Comparison of ENCODE assay signal across 2 cellular contexts in the genomic region with DNA sequence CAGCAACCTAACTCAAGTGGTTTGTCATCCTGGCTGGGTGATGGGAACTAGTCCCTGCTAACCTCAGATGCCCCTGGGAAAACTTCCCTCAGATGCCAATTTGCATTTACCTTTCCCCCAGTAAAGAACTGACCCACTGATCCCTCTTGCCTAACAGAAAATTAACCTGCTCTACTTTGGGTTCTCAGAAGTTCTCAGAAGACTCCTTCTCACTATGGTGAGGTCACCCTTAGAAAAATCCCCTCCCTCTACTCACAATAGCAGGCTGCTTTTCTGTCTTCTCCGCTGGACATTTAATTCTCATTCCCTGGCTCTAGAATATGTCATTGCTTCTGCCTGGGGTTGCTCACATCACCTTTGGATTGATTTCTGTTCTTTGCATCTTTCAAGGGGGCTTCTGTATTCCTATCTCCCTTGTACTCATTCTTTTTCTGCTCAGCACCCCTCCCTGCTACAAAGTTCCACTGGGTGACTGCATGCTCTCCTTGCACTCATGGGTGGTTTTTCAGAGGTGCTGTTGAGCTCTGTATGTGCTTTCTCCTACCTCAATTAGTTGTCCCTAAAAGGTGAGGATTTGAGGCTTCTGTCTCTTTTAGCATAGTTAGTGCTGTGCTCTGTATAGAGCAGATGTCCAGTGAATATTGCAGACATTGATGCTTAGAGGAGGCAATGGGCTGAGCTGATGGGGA.
TF ChIP-seq lines count a peak whose summit lies in the region.

No MANE protein-coding gene starts in this region.

TF ChIP-seq in GM12878, 131 proteins besides CTCF, POLR2A, EP300 and RAD21 (continues in another document):
- TF ChIP-seq RCOR1 (conservative IDR thresholded peaks at IDR 0.05; ENCODE audit: low read depth, low read length) = no peak
- no peak for TF ChIP-seq NFXL1 (IDR thresholded peaks at IDR 0.05; ENCODE audit: borderline replicate concordance)
- no peak for TF ChIP-seq KAT2A (conservative IDR thresholded peaks at IDR 0.05; ENCODE audit: control insufficient read depth, low read depth, low read length)
- peak; percentile 95 for TF ChIP-seq POU2F2 (IDR thresholded peaks at IDR 0.05; ENCODE audit: borderline replicate concordance, low read depth, low read length)
- peak; percentile 85 for TF ChIP-seq NFIC (IDR thresholded peaks at IDR 0.05; ENCODE audit: low read depth, low read length)
- TF ChIP-seq NRF1 (conservative IDR thresholded peaks at IDR 0.05; ENCODE audit: low read depth, low read length) = no peak
- TF ChIP-seq BACH1 (IDR thresholded peaks at IDR 0.05; ENCODE audit: borderline replicate concordance) = peak; percentile 30; the same call in 1 of the 2 replicates
- peak; percentile 68 to 73 for TF ChIP-seq IKZF2 (IDR thresholded peaks at IDR 0.05)
- TF ChIP-seq, protein P1, sequence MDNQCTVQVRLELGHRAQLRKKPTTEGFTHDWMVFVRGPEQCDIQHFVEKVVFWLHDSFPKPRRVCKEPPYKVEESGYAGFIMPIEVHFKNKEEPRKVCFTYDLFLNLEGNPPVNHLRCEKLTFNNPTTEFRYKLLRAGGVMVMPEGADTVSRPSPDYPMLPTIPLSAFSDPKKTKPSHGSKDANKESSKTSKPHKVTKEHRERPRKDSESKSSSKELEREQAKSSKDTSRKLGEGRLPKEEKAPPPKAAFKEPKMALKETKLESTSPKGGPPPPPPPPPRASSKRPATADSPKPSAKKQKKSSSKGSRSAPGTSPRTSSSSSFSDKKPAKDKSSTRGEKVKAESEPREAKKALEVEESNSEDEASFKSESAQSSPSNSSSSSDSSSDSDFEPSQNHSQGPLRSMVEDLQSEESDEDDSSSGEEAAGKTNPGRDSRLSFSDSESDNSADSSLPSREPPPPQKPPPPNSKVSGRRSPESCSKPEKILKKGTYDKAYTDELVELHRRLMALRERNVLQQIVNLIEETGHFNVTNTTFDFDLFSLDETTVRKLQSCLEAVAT (IDR thresholded peaks at IDR 0.05) = peak; percentile 87
- TF ChIP-seq BHLHE40 (IDR thresholded peaks at IDR 0.05; ENCODE audit: borderline replicate concordance in 1 of 2, low read depth in 2 of 2, low read length in 1 of 2) = 0 out of 4 replicates have a peak, but pooled peaks of 1 of the 2 experiments have one; percentile 3
- TF ChIP-seq CHD1 (IDR thresholded peaks at IDR 0.05; ENCODE audit: low read depth, low read length) = no peak
- TF ChIP-seq ZNF24 (IDR thresholded peaks at IDR 0.05) = no peak
- no peak for TF ChIP-seq SREBF2 (IDR thresholded peaks at IDR 0.05; ENCODE audit: low read length)
- TF ChIP-seq, protein P2, sequence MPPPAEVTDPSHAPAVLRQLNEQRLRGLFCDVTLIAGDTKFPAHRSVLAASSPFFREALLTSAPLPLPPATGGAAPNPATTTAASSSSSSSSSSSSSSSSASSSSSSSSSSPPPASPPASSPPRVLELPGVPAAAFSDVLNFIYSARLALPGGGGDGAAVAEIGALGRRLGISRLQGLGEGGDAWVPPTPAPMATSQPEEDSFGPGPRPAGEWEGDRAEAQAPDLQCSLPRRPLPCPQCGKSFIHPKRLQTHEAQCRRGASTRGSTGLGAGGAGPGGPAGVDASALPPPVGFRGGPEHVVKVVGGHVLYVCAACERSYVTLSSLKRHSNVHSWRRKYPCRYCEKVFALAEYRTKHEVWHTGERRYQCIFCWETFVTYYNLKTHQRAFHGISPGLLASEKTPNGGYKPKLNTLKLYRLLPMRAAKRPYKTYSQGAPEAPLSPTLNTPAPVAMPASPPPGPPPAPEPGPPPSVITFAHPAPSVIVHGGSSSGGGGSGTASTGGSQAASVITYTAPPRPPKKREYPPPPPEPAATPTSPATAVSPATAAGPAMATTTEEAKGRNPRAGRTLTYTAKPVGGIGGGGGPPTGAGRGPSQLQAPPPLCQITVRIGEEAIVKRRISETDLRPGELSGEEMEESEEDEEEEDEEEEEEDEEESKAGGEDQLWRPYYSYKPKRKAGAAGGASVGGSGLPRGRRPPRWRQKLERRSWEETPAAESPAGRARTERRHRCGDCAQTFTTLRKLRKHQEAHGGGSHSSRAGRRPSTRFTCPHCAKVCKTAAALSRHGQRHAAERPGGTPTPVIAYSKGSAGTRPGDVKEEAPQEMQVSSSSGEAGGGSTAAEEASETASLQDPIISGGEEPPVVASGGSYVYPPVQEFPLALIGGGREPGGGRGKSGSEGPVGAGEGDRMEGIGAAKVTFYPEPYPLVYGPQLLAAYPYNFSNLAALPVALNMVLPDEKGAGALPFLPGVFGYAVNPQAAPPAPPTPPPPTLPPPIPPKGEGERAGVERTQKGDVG (CRISPR knock-in tag; IDR thresholded peaks at IDR 0.05) = no peak
- 0 out of 2 replicates have a peak, but pooled peaks have one; percentile 54 for TF ChIP-seq SMARCA5 (IDR thresholded peaks at IDR 0.05)
- no peak for TF ChIP-seq SREBF1 (IDR thresholded peaks at IDR 0.05; ENCODE audit: low read length)
- TF ChIP-seq, protein P3, sequence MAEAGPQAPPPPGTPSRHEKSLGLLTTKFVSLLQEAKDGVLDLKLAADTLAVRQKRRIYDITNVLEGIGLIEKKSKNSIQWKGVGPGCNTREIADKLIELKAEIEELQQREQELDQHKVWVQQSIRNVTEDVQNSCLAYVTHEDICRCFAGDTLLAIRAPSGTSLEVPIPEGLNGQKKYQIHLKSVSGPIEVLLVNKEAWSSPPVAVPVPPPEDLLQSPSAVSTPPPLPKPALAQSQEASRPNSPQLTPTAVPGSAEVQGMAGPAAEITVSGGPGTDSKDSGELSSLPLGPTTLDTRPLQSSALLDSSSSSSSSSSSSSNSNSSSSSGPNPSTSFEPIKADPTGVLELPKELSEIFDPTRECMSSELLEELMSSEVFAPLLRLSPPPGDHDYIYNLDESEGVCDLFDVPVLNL (IDR thresholded peaks at IDR 0.05; ENCODE audit: low read depth, low read length) = no peak
- TF ChIP-seq MEF2A (IDR thresholded peaks at IDR 0.05; ENCODE audit: insufficient read depth, low read depth, low read length) = no peak
- no peak for TF ChIP-seq CREM (IDR thresholded peaks at IDR 0.05; ENCODE audit: low read depth)
- no peak for TF ChIP-seq SMAD5 (IDR thresholded peaks at IDR 0.05; ENCODE audit: low read depth)
- no peak for TF ChIP-seq TARDBP (IDR thresholded peaks at IDR 0.05; ENCODE audit: borderline replicate concordance)

TF ChIP-seq in WTC11, 78 proteins besides CTCF, POLR2A, EP300 and RAD21 (continues in another document):
- no peak for TF ChIP-seq ZBTB21 (CRISPR knock-in tag; IDR thresholded peaks at IDR 0.05; ENCODE audit: borderline replicate concordance)
- no peak for TF ChIP-seq EMX1 (CRISPR knock-in tag; IDR thresholded peaks at IDR 0.05)
- TF ChIP-seq ETV6 (CRISPR knock-in tag; IDR thresholded peaks at IDR 0.05) = no peak
- TF ChIP-seq, protein P4, sequence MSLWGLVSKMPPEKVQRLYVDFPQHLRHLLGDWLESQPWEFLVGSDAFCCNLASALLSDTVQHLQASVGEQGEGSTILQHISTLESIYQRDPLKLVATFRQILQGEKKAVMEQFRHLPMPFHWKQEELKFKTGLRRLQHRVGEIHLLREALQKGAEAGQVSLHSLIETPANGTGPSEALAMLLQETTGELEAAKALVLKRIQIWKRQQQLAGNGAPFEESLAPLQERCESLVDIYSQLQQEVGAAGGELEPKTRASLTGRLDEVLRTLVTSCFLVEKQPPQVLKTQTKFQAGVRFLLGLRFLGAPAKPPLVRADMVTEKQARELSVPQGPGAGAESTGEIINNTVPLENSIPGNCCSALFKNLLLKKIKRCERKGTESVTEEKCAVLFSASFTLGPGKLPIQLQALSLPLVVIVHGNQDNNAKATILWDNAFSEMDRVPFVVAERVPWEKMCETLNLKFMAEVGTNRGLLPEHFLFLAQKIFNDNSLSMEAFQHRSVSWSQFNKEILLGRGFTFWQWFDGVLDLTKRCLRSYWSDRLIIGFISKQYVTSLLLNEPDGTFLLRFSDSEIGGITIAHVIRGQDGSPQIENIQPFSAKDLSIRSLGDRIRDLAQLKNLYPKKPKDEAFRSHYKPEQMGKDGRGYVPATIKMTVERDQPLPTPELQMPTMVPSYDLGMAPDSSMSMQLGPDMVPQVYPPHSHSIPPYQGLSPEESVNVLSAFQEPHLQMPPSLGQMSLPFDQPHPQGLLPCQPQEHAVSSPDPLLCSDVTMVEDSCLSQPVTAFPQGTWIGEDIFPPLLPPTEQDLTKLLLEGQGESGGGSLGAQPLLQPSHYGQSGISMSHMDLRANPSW (CRISPR knock-in tag; conservative IDR thresholded peaks at IDR 0.05; ENCODE audit: low read depth) = no peak
- TF ChIP-seq TCF7 (CRISPR knock-in tag; IDR thresholded peaks at IDR 0.05; ENCODE audit: low read depth) = no peak
- TF ChIP-seq NR3C1 (CRISPR knock-in tag; conservative IDR thresholded peaks at IDR 0.05; ENCODE audit: low read depth) = no peak
- TF ChIP-seq SMAD4 (CRISPR knock-in tag; IDR thresholded peaks at IDR 0.05) = no peak
- TF ChIP-seq, protein P5, sequence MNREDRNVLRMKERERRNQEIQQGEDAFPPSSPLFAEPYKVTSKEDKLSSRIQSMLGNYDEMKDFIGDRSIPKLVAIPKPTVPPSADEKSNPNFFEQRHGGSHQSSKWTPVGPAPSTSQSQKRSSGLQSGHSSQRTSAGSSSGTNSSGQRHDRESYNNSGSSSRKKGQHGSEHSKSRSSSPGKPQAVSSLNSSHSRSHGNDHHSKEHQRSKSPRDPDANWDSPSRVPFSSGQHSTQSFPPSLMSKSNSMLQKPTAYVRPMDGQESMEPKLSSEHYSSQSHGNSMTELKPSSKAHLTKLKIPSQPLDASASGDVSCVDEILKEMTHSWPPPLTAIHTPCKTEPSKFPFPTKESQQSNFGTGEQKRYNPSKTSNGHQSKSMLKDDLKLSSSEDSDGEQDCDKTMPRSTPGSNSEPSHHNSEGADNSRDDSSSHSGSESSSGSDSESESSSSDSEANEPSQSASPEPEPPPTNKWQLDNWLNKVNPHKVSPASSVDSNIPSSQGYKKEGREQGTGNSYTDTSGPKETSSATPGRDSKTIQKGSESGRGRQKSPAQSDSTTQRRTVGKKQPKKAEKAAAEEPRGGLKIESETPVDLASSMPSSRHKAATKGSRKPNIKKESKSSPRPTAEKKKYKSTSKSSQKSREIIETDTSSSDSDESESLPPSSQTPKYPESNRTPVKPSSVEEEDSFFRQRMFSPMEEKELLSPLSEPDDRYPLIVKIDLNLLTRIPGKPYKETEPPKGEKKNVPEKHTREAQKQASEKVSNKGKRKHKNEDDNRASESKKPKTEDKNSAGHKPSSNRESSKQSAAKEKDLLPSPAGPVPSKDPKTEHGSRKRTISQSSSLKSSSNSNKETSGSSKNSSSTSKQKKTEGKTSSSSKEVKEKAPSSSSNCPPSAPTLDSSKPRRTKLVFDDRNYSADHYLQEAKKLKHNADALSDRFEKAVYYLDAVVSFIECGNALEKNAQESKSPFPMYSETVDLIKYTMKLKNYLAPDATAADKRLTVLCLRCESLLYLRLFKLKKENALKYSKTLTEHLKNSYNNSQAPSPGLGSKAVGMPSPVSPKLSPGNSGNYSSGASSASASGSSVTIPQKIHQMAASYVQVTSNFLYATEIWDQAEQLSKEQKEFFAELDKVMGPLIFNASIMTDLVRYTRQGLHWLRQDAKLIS (CRISPR knock-in tag; IDR thresholded peaks at IDR 0.05; ENCODE audit: borderline replicate concordance) = no peak
- TF ChIP-seq, protein P6, sequence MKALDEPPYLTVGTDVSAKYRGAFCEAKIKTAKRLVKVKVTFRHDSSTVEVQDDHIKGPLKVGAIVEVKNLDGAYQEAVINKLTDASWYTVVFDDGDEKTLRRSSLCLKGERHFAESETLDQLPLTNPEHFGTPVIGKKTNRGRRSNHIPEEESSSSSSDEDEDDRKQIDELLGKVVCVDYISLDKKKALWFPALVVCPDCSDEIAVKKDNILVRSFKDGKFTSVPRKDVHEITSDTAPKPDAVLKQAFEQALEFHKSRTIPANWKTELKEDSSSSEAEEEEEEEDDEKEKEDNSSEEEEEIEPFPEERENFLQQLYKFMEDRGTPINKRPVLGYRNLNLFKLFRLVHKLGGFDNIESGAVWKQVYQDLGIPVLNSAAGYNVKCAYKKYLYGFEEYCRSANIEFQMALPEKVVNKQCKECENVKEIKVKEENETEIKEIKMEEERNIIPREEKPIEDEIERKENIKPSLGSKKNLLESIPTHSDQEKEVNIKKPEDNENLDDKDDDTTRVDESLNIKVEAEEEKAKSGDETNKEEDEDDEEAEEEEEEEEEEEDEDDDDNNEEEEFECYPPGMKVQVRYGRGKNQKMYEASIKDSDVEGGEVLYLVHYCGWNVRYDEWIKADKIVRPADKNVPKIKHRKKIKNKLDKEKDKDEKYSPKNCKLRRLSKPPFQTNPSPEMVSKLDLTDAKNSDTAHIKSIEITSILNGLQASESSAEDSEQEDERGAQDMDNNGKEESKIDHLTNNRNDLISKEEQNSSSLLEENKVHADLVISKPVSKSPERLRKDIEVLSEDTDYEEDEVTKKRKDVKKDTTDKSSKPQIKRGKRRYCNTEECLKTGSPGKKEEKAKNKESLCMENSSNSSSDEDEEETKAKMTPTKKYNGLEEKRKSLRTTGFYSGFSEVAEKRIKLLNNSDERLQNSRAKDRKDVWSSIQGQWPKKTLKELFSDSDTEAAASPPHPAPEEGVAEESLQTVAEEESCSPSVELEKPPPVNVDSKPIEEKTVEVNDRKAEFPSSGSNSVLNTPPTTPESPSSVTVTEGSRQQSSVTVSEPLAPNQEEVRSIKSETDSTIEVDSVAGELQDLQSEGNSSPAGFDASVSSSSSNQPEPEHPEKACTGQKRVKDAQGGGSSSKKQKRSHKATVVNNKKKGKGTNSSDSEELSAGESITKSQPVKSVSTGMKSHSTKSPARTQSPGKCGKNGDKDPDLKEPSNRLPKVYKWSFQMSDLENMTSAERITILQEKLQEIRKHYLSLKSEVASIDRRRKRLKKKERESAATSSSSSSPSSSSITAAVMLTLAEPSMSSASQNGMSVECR (CRISPR knock-in tag; IDR thresholded peaks at IDR 0.05; ENCODE audit: borderline replicate concordance) = no peak
- no peak for TF ChIP-seq ZNF416 (CRISPR knock-in tag; IDR thresholded peaks at IDR 0.05)
- TF ChIP-seq, protein P7, sequence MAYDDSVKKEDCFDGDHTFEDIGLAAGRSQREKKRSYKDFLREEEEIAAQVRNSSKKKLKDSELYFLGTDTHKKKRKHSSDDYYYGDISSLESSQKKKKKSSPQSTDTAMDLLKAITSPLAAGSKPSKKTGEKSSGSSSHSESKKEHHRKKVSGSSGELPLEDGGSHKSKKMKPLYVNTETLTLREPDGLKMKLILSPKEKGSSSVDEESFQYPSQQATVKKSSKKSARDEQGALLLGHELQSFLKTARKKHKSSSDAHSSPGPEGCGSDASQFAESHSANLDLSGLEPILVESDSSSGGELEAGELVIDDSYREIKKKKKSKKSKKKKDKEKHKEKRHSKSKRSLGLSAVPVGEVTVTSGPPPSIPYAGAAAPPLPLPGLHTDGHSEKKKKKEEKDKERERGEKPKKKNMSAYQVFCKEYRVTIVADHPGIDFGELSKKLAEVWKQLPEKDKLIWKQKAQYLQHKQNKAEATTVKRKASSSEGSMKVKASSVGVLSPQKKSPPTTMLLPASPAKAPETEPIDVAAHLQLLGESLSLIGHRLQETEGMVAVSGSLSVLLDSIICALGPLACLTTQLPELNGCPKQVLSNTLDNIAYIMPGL (CRISPR knock-in tag; IDR thresholded peaks at IDR 0.05) = no peak
- TF ChIP-seq, protein P8, sequence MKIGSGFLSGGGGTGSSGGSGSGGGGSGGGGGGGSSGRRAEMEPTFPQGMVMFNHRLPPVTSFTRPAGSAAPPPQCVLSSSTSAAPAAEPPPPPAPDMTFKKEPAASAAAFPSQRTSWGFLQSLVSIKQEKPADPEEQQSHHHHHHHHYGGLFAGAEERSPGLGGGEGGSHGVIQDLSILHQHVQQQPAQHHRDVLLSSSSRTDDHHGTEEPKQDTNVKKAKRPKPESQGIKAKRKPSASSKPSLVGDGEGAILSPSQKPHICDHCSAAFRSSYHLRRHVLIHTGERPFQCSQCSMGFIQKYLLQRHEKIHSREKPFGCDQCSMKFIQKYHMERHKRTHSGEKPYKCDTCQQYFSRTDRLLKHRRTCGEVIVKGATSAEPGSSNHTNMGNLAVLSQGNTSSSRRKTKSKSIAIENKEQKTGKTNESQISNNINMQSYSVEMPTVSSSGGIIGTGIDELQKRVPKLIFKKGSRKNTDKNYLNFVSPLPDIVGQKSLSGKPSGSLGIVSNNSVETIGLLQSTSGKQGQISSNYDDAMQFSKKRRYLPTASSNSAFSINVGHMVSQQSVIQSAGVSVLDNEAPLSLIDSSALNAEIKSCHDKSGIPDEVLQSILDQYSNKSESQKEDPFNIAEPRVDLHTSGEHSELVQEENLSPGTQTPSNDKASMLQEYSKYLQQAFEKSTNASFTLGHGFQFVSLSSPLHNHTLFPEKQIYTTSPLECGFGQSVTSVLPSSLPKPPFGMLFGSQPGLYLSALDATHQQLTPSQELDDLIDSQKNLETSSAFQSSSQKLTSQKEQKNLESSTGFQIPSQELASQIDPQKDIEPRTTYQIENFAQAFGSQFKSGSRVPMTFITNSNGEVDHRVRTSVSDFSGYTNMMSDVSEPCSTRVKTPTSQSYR (CRISPR knock-in tag; IDR thresholded peaks at IDR 0.05) = no peak
- TF ChIP-seq RELA (CRISPR knock-in tag; IDR thresholded peaks at IDR 0.05; ENCODE audit: borderline replicate concordance) = no peak
- TF ChIP-seq MYBL2 (CRISPR knock-in tag; IDR thresholded peaks at IDR 0.05) = no peak
